Comparison of ENCODE assay signal across 17 cellular contexts in the genomic region with DNA sequence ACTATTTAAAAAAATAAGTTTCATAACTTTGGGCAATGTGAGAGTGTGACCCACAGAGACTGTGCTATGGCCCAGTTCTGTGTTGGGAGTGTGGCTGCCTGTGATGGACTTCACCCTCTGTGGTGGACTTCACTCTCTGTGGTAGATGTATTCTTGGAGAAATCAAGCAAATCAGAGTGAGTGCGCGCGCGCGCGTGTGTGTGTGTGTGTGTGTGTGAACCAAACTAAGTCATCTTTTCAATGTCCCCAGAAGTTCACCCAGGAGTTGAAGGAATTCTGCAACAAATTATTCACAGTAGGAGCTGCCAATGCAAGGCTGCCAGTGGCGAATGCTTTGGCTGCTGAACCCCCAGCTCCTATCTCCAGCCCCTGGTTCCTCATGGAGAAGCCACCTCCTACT.
A peak's percentile ranks its signal among the peaks of the same experiment; 100 is the strongest.
DNase-seq lines count a peak whose midpoint lies in the region; ATAC-seq and TF ChIP-seq lines count a peak whose summit lies in the region.
"Had no signal": no experiment of that assay in that cellular context is flagged by ENCODE, and none has a peak within 500 bp of the region (broad histone marks: within the 10 kb centered on the region; RNA-seq: fewer than 3 reads in every experiment).

No MANE protein-coding gene starts in this region.

- H3K9me3 ChIP-seq in ascending aorta (no peaks in the 10 kb centered on the region), thoracic aorta (no peaks in the 10 kb centered on the region), prostate gland (no peaks in the 10 kb centered on the region)
- H3K9me3 ChIP-seq: Peyer's patch had no signal

- TF ChIP-seq CTCF in ascending aorta (IDR thresholded peaks at IDR 0.05) (no peak), thoracic aorta (IDR thresholded peaks at IDR 0.05) (no peak), prostate gland (IDR thresholded peaks at IDR 0.05) (no peak)

- TF ChIP-seq POLR2A in prostate gland (IDR thresholded peaks at IDR 0.05), result no peak

- peak overlapping the region; percentile 3 to 7 for H3K27ac ChIP-seq in ascending aorta
- peak overlapping the region; percentile 1 to 48 for H3K27ac ChIP-seq in thoracic aorta
- H3K27ac ChIP-seq in prostate gland, result no peak overlapping the region
- H3K27ac ChIP-seq: Peyer's patch had no signal

- H3K36me3 ChIP-seq in ascending aorta (no peaks in the 10 kb centered on the region), thoracic aorta (no peaks in the 10 kb centered on the region), prostate gland (no peaks in the 10 kb centered on the region)
- H3K36me3 ChIP-seq: Peyer's patch had no signal

- no peak for ATAC-seq in thoracic aorta (ENCODE audit: insufficient number of reproducible peaks, low FRiP score, low read depth)
- ATAC-seq: CD8-positive, alpha-beta T cell; HepG2 had no signal

- DNase-seq in M059J (ENCODE audit: low read depth) (peak; percentile 30), ascending aorta (ENCODE audit: low spot score in 2 of 2) (peak in 1 of 2 donors; percentile 77), kidney tubule cell (ENCODE audit: low spot score) (peak; percentile 17), thoracic aorta (ENCODE audit: low spot score) (no peak), NCI-H1092 (lab: John Stamatoyannopoulos, UW) (no peak), prostate gland (ENCODE audit: low spot score) (no peak), ecto neural progenitor cell (ENCODE audit: low spot score) (no peak)
- DNase-seq: CD8-positive, alpha-beta T cell; GF-D8; H9; MM.1S; NCI-H1105 treated with DMSO at 0.1 percent for 48 hours; NCI-H187; NCI-H446; Peyer's patch; SHP77 had no signal

- no peak overlapping the region for H3K4me3 ChIP-seq in ascending aorta
- H3K4me3 ChIP-seq in thoracic aorta, result no peak overlapping the region
- H3K4me3 ChIP-seq in prostate gland, result no peak overlapping the region
- H3K4me3 ChIP-seq: Peyer's patch had no signal

- H3K4me1 ChIP-seq in ascending aorta (peaks cover 0 to 10% of the 10 kb centered on the region in 2 donors), thoracic aorta (ENCODE audit: control insufficient read depth in 1 of 2, low read depth in 2 of 2) (peaks cover 16 to 27% of the 10 kb centered on the region in 2 donors), prostate gland (replicated peaks) (no peaks in the 10 kb centered on the region)
- H3K4me1 ChIP-seq: Peyer's patch had no signal

- intact Hi-C loops in ascending aorta (cut with DNase I) (loop anchor here (5.0 kb wide), 1 partner anchor 44 kb away; no protein-coding TSS in a partner anchor), prostate gland (cut with DNase I) (no loop called here)

- WGBS in prostate gland, result 90% methylated on average over 7 of the region's 7 CpGs

- H3K27me3 ChIP-seq in ascending aorta (no peaks in the 10 kb centered on the region), thoracic aorta (replicated peaks; ENCODE audit: insufficient read depth) (no peaks in the 10 kb centered on the region), prostate gland (replicated peaks; ENCODE audit: insufficient read depth) (no peaks in the 10 kb centered on the region)
- H3K27me3 ChIP-seq: Peyer's patch had no signal

Comparison
In these comparisons a context has a peak if more than half of its experiments do, and no peak if none do; other contexts are left out.
1. DNase-seq: peak in M059J (single experiment) and kidney tubule cell (single experiment); none in thoracic aorta (single experiment), NCI-H1092 (single experiment), prostate gland (single experiment) and ecto neural progenitor cell (single experiment).
2. H3K27ac ChIP-seq: peak in ascending aorta (2 of 2) and thoracic aorta (2 of 2); none in prostate gland (0 of 2).